ENCODE assay signal across 2 cellular contexts in the genomic region with DNA sequence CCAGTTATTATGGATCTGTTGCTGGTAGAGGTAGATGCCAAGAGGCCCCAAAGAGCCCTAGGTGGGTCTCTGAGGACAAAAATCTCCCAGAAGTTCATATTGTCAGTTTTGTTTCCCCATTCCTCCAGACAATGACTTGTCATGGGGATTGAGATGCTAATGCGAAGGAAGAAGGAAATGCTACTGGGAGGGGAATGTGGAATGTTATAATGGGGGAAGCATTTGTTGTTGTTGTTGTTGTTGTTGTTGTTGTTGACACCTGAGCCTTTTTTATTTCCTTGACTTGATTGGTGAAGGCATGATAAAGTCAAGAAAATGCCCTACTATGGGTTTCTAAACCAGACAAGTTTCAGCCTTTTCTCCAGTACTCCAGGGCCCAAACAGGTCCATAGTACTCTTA.
A peak's percentile ranks its signal among the peaks of the same experiment; 100 is the strongest.
TF ChIP-seq lines count a peak whose summit lies in the region.

No MANE protein-coding gene starts in this region.

TF ChIP-seq in GM23338, 12 proteins besides CTCF, POLR2A, EP300 and RAD21:
- TF ChIP-seq ZNF462 (CRISPR knock-in tag; IDR thresholded peaks at IDR 0.05) (0 out of 2 replicates have a peak, but pooled peaks have one; percentile 19), ETS1 (IDR thresholded peaks at IDR 0.05) (no peak), EZH2 (IDR thresholded peaks at IDR 0.05; ENCODE audit: low read depth, unreplicated experiment) (no peak), STAT1 (IDR thresholded peaks at IDR 0.05; ENCODE audit: unreplicated experiment) (no peak), JUNB (IDR thresholded peaks at IDR 0.05; ENCODE audit: unreplicated experiment) (no peak), EZH2phosphoT487 (IDR thresholded peaks at IDR 0.05; ENCODE audit: unreplicated experiment) (no peak), NANOG (IDR thresholded peaks at IDR 0.05; ENCODE audit: borderline replicate concordance) (no peak), ZNF331 (CRISPR knock-in tag; IDR thresholded peaks at IDR 0.05; ENCODE audit: low read depth) (no peak)

TF ChIP-seq in WTC11, 78 proteins besides CTCF, POLR2A, EP300 and RAD21 (continued from another document):
- TF ChIP-seq E2F4 (CRISPR knock-in tag; IDR thresholded peaks at IDR 0.05; ENCODE audit: borderline replicate concordance, low read depth) (no peak), FOXK1 (CRISPR knock-in tag; IDR thresholded peaks at IDR 0.05) (no peak), TCF7 (CRISPR knock-in tag; IDR thresholded peaks at IDR 0.05; ENCODE audit: low read depth) (no peak), ZNF263 (CRISPR knock-in tag; IDR thresholded peaks at IDR 0.05; ENCODE audit: low read depth) (no peak), AR (CRISPR knock-in tag; IDR thresholded peaks at IDR 0.05) (no peak)
